In the genomic region with DNA sequence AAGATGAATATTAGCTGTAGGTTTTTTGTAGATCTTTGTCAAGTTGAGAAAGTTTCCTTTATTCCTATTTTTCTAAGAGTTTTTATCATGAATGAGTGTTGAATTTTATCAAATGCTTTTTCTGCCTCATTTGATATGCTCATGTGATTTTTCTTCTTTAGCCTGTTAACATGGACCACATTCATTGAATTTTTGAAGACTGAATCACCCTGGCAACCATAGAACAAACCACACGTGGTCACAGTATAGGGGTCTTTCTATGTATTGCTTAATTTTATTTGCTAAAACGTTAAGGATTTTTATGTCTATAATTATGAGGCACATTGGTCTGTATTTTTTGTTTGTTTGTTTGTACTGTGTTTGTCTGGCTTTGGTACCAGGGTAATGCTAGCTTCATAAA, we compare ENCODE assay signal across 18 cellular contexts.
DNase-seq lines count a peak whose midpoint lies in the region; ATAC-seq and TF ChIP-seq lines count a peak whose summit lies in the region.
"Had no signal": no experiment of that assay in that cellular context is flagged by ENCODE, and none has a peak within 500 bp of the region (broad histone marks: within the 10 kb centered on the region; RNA-seq: fewer than 3 reads in every experiment).

No MANE protein-coding gene starts in this region.

- TF ChIP-seq CTCF in astrocyte of the cerebellum (IDR thresholded peaks at IDR 0.05; ENCODE audit: low read depth, low read length, missing control alignments), result no peak

- DNase-seq in A172 (ENCODE audit: low spot score), result peak; percentile 50
- peak; percentile 71 for DNase-seq in HT1080 (ENCODE audit: low read depth)
- peak; percentile 70 for DNase-seq in astrocyte of the cerebellum (ENCODE audit: low read depth)
- peak; percentile 73 for DNase-seq in foreskin melanocyte
- DNase-seq in natural killer cell treated with Interleukin-12 subunit alpha and Interleukin-12 subunit beta and Interleukin-15 and Interleukin-18, amount 100 ng/mL, for 72 hours (ENCODE audit: low spot score), result no peak
- DNase-seq in KBM-7, result no peak
- DNase-seq in DMS114 treated with DMSO at 0.1 percent for 48 hours (lab: John Stamatoyannopoulos, UW; ENCODE audit: unreplicated experiment), result no peak
- no peak for DNase-seq in H4 (ENCODE audit: low spot score)
- DNase-seq: 8988T; activated CD8-positive, alpha-beta memory T cell treated with anti-CD3 and anti-CD28 coated beads, Interleukin-2, amount 50 U/mL, for 48 hours; natural killer cell; NCI-H2081; NCI-H82; retina; stimulated activated CD4-positive, alpha-beta T cell treated with anti-CD3 and anti-CD28 coated beads, Interleukin-1b, Interleukin-23, amount 100 ng/mL, for 48 hours had no signal

- no peak for ATAC-seq in natural killer cell treated with Interleukin-12 subunit alpha and Interleukin-12 subunit beta and Interleukin-15 and Interleukin-18, amount 100 ng/mL, for 72 hours
- ATAC-seq: activated naive CD4-positive, alpha-beta T cell treated with anti-CD3 and anti-CD28 coated beads, Interleukin-2, amount 50 U/mL, for 72 hours; natural killer cell had no signal

- no peaks in the 10 kb centered on the region for H3K27me3 Mint-ChIP-seq in natural killer cell treated with Interleukin-12 subunit alpha and Interleukin-12 subunit beta and Interleukin-15 and Interleukin-18, amount 100 ng/mL, for 72 hours

- no peaks in the 10 kb centered on the region for H3K4me1 Mint-ChIP-seq in natural killer cell treated with Interleukin-12 subunit alpha and Interleukin-12 subunit beta and Interleukin-15 and Interleukin-18, amount 100 ng/mL, for 72 hours (ENCODE audit: low read depth in 2 of 2)
- H3K4me1 Mint-ChIP-seq: natural killer cell had no signal

- H3K4me3 ChIP-seq in astrocyte of the cerebellum (ENCODE audit: low read depth, low read length), result no peak overlapping the region
- H3K4me3 ChIP-seq: suprapubic skin had no signal

- H3K9me3 Mint-ChIP-seq in natural killer cell treated with Interleukin-12 subunit alpha and Interleukin-12 subunit beta and Interleukin-15 and Interleukin-18, amount 100 ng/mL, for 72 hours, result peaks cover 4% of the 10 kb centered on the region
- H3K9me3 Mint-ChIP-seq: activated naive CD4-positive, alpha-beta T cell treated with anti-CD3 and anti-CD28 coated beads, Interleukin-2, amount 50 U/mL, for 72 hours; T-helper 2 cell treated with Interferon-gamma antibody and Interleukin-4, amounts not matched to agents 5 μg/mL and 100 μg/mL, for 36 hours had no signal

- in situ Hi-C loops in astrocyte of the cerebellum (cut with HindIII; ENCODE audit: low sequenced_read_pairs) (no loop called here), KBM-7 (cut with MboI; ENCODE audit: low pct_unique_long_range_greater_than_20kb, low sequenced_read_pairs) (no loop called here)

- no peak overlapping the region for H3K27ac Mint-ChIP-seq in natural killer cell treated with Interleukin-12 subunit alpha and Interleukin-12 subunit beta and Interleukin-15 and Interleukin-18, amount 100 ng/mL, for 72 hours
- H3K27ac Mint-ChIP-seq: activated naive CD4-positive, alpha-beta T cell treated with anti-CD3 and anti-CD28 coated beads, Interleukin-2, amount 50 U/mL, for 72 hours; natural killer cell; T-helper 2 cell treated with Interferon-gamma antibody and Interleukin-4, amounts not matched to agents 5 μg/mL and 100 μg/mL, for 36 hours had no signal

- H3K36me3 Mint-ChIP-seq in natural killer cell treated with Interleukin-12 subunit alpha and Interleukin-12 subunit beta and Interleukin-15 and Interleukin-18, amount 100 ng/mL, for 72 hours, result no peaks in the 10 kb centered on the region
- H3K36me3 Mint-ChIP-seq: activated naive CD4-positive, alpha-beta T cell treated with anti-CD3 and anti-CD28 coated beads, Interleukin-2, amount 50 U/mL, for 72 hours; natural killer cell had no signal

- H3K4me3 Mint-ChIP-seq in natural killer cell treated with Interleukin-12 subunit alpha and Interleukin-12 subunit beta and Interleukin-15 and Interleukin-18, amount 100 ng/mL, for 72 hours, result no peak overlapping the region
- H3K4me3 Mint-ChIP-seq: natural killer cell; T-helper 2 cell treated with Interferon-gamma antibody and Interleukin-4, amounts not matched to agents 5 μg/mL and 100 μg/mL, for 36 hours had no signal

Comparison
In these comparisons a context has a peak if more than half of its experiments do, and no peak if none do; other contexts are left out.
1. DNase-seq: peak in A172 (single experiment), HT1080 (single experiment), astrocyte of the cerebellum (single experiment) and foreskin melanocyte (single experiment); none in natural killer cell treated with Interleukin-12 subunit alpha and Interleukin-12 subunit beta and Interleukin-15 and Interleukin-18, amount 100 ng/mL, for 72 hours (single experiment), KBM-7 (single experiment), DMS114 treated with DMSO at 0.1 percent for 48 hours (single experiment) and H4 (single experiment).